Comparison of ENCODE assay signal across 4 cellular contexts in the genomic region with DNA sequence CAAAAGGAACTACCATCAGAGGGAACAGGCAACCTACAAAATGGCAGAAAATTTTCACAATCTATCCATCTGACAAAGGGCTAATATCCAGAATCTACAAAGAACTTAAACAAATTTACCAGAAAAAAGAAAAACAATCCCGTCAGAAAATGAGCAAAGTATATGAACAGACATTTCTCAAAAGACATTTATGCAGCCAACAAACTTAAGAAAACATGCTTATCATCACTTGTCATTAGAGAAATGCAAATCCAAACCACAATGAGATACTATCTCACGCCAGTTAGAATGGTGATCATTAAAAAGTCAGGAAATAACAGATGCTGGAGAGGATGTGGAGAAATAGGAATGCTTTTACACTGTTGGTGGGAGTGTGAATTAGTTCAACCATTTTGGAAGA.
DNase-seq lines count a peak whose midpoint lies in the region; FAIRE-seq and TF ChIP-seq lines count a peak whose summit lies in the region.
"Not testable (repeated sequence)": the region's sequence is repeated elsewhere in the genome, so short reads cannot be mapped to it uniquely, and the experiment has no call there.

No MANE protein-coding gene starts in this region.

- not testable (repeated sequence) for H3K36me3 ChIP-seq in SK-N-SH (replicated peaks in 1 of 2; ENCODE audit: control insufficient read depth in 1 of 2, insufficient read depth in 2 of 2, low read length in 1 of 2); astrocyte (ENCODE audit: insufficient read depth, low read length)

- H3F3A ChIP-seq in SK-N-SH (replicated peaks; ENCODE audit: insufficient read depth) = not testable (repeated sequence)

- peak; percentile 4 for DNase-seq in M059J (ENCODE audit: low read depth)
- DNase-seq in SK-N-SH; neural crest cell (ENCODE audit: low read depth, low spot score): not testable (repeated sequence)
- peak; percentile 77 for DNase-seq in astrocyte (ENCODE audit: low read depth)

- POLR2A ChIA-PET in SK-N-SH (lab: Yijun Ruan, JAX) = not testable (repeated sequence)

- not testable (repeated sequence) for H3K9me3 ChIP-seq in SK-N-SH; astrocyte (ENCODE audit: insufficient read depth, low read depth, low read length)

- 72% methylated on average over 2 of the region's 2 CpGs for WGBS in SK-N-SH (ENCODE audit: low lambda C conversion rate)

- not testable (repeated sequence) for H3K36me3 Mint-ChIP-seq in astrocyte (ENCODE audit: low read depth, unreplicated experiment)
- peaks cover 12% of the 10 kb centered on the region for H3K36me3 Mint-ChIP-seq in neural crest cell (ENCODE audit: low read depth)

- not testable (repeated sequence) for H3K4me2 ChIP-seq in SK-N-SH; astrocyte (ENCODE audit: low read length)

- not testable (repeated sequence) for H3K27ac Mint-ChIP-seq in astrocyte (ENCODE audit: unreplicated experiment)
- peak overlapping the region; percentile 57 for H3K27ac Mint-ChIP-seq in neural crest cell (ENCODE audit: unreplicated experiment)

- not testable (repeated sequence) for TF ChIP-seq RAD21 in SK-N-SH (IDR thresholded peaks at IDR 0.05; ENCODE audit: low read length)

- H3K27me3 Mint-ChIP-seq in astrocyte (ENCODE audit: low read depth, unreplicated experiment); neural crest cell (ENCODE audit: low read depth): not testable (repeated sequence)

- not testable (repeated sequence) for FAIRE-seq in astrocyte (lab: Jason Lieb, UNC)

- not testable (repeated sequence) for H3K4me1 Mint-ChIP-seq in astrocyte (ENCODE audit: low read depth, unreplicated experiment); neural crest cell

- H3K79me2 ChIP-seq in SK-N-SH (ENCODE audit: insufficient read depth); astrocyte (ENCODE audit: insufficient read depth, low read length): not testable (repeated sequence)

- CTCF ChIA-PET in SK-N-SH (lab: Yijun Ruan, JAX) = not testable (repeated sequence)

- not testable (repeated sequence) for H3K27me3 ChIP-seq in SK-N-SH (ENCODE audit: insufficient read depth); astrocyte (ENCODE audit: insufficient read depth, low read length)

- not testable (repeated sequence) for H3K9ac ChIP-seq in SK-N-SH; astrocyte (ENCODE audit: low read length)

- not testable (repeated sequence) for H3K4me3 ChIP-seq in SK-N-SH (ENCODE audit: low read depth in 2 of 2, low read length in 1 of 2); astrocyte (ENCODE audit: insufficient read depth, low read depth, low read length)

- not testable (repeated sequence) for TF ChIP-seq EP300 in SK-N-SH (IDR thresholded peaks at IDR 0.05; ENCODE audit: borderline replicate concordance in 1 of 2, low read depth in 1 of 2, low read length in 1 of 2)

- not testable (repeated sequence) for H4K20me1 ChIP-seq in SK-N-SH (ENCODE audit: insufficient read depth); astrocyte (ENCODE audit: insufficient read depth, low read length)

- TF ChIP-seq CTCF in SK-N-SH (IDR thresholded peaks at IDR 0.05); astrocyte (IDR thresholded peaks at IDR 0.05; ENCODE audit: insufficient read depth, low read depth, low read length); neural crest cell (conservative IDR thresholded peaks at IDR 0.05): not testable (repeated sequence)

- not testable (repeated sequence) for H3K4me1 ChIP-seq in SK-N-SH (ENCODE audit: control insufficient read depth in 1 of 2, insufficient read depth in 2 of 2, low read depth in 1 of 2, low read length in 1 of 2); astrocyte (ENCODE audit: insufficient read depth, low read length)

- H3K9me3 Mint-ChIP-seq in astrocyte (ENCODE audit: unreplicated experiment) (peaks cover 24% of the 10 kb centered on the region), neural crest cell (peaks cover 19% of the 10 kb centered on the region)

- not testable (repeated sequence) for H3K27ac ChIP-seq in SK-N-SH (ENCODE audit: low read depth in 2 of 2, low read length in 1 of 2); astrocyte (ENCODE audit: low read depth, low read length)

- not testable (repeated sequence) for H2AFZ ChIP-seq in SK-N-SH (ENCODE audit: low read depth); astrocyte (ENCODE audit: low read depth, low read length)

- not testable (repeated sequence) for H3K9me2 ChIP-seq in SK-N-SH

- not testable (repeated sequence) for H3K4me3 Mint-ChIP-seq in astrocyte (ENCODE audit: unreplicated experiment); neural crest cell

TF ChIP-seq in SK-N-SH, 30 proteins besides CTCF, POLR2A, EP300 and RAD21:
- TF ChIP-seq TCF12 (IDR thresholded peaks at IDR 0.05) = 0 out of 2 replicates have a peak, but pooled peaks have one; percentile 10
TF ChIP-seq in SK-N-SH: peak in this region for 1; not testable (repeated sequence) for 29.
